In genomic region chr1:43107664-43108063, GRCh38 we compare ENCODE assay signal across 11 cellular contexts.
"Had no signal": no experiment of that assay in that cellular context is flagged by ENCODE, and none has a peak within 500 bp of the region (broad histone marks: within the 10 kb centered on the region; RNA-seq: fewer than 3 reads in every experiment).

No MANE protein-coding gene starts in this region.

- H3K9me3 ChIP-seq: HAP-1 had no signal

- H3K36me3 ChIP-seq: HAP-1 had no signal

- H3K4me1 ChIP-seq: HAP-1 had no signal

- ATAC-seq: GM23338, HCT116 had no signal

- H3K4me3 ChIP-seq: GM23248, GM23338, HAP-1 had no signal

- H2AFZ ChIP-seq: GM23248, GM23338 had no signal

- DNase-seq: GM23248, GOT3, H7, H9, HCEC 1CT, HFFc6 had no signal

- H3K9ac ChIP-seq: GM23248 had no signal

- FAIRE-seq: H1, H54 had no signal

- H3K4me2 ChIP-seq: GM23338 had no signal

- H3K27ac ChIP-seq: GM23248 had no signal
